ENCODE assay signal across 9 cellular contexts in genomic region chr19:2053601-2054389, GRCh38. TPM values are rescaled to one million over a fixed set of nuclear protein-coding genes. Genes with fewer than 3 reads are reported as not detected.
DNase-seq lines count a peak whose midpoint lies in the region; ATAC-seq and TF ChIP-seq lines count a peak whose summit lies in the region.
"Had no signal": no experiment of that assay in that cellular context is flagged by ENCODE, and none has a peak within 500 bp of the region (broad histone marks: within the 10 kb centered on the region; RNA-seq: fewer than 3 reads in every experiment).

No MANE protein-coding gene starts in this region.

- no peaks in the 10 kb centered on the region for H3K36me3 ChIP-seq in urinary bladder (ENCODE audit: insufficient read depth)

- no peak overlapping the region for H3K4me3 ChIP-seq in urinary bladder (ENCODE audit: low read depth, low read length)

- no peak for DNase-seq in activated naive CD4-positive, alpha-beta T cell treated with anti-CD3 and anti-CD28 coated beads, Interleukin-2, amount 10 ng/mL, durations not matched to agents 7 days and 5 days
- no peak for DNase-seq in activated naive CD4-positive, alpha-beta T cell treated with anti-CD3 and anti-CD28 coated beads, Interleukin-2, amount 50 U/mL, for 72 hours (ENCODE audit: low spot score in 2 of 2)
- no peak for DNase-seq in memory B cell (ENCODE audit: low spot score in 2 of 2)
- no peak for DNase-seq in DMS153 (lab: John Stamatoyannopoulos, UW)
- DNase-seq in stimulated activated CD4-positive, alpha-beta T cell treated with anti-CD3 and anti-CD28 coated beads, Interleukin-4, amount 100 ng/mL, for 24 hours, result no peak
- no peak for DNase-seq in foreskin keratinocyte
- DNase-seq: amniotic stem cell had no signal

- peaks cover 10% of the 10 kb centered on the region for H3K36me3 Mint-ChIP-seq in activated naive CD4-positive, alpha-beta T cell treated with anti-CD3 and anti-CD28 coated beads, Interleukin-2, amount 10 ng/mL, durations not matched to agents 7 days and 5 days
- H3K36me3 Mint-ChIP-seq in activated naive CD4-positive, alpha-beta T cell treated with anti-CD3 and anti-CD28 coated beads, Interleukin-2, amount 50 U/mL, for 72 hours, result peaks cover 0 to 7% of the 10 kb centered on the region in 2 donors
- H3K36me3 Mint-ChIP-seq in brain (no peaks in the 10 kb centered on the region), memory B cell (peaks cover 6% of the 10 kb centered on the region)

- TF ChIP-seq CTCF in brain (conservative IDR thresholded peaks at IDR 0.05) (no peak), foreskin keratinocyte (conservative IDR thresholded peaks at IDR 0.05) (no peak)

- no peaks in the 10 kb centered on the region for H3K27me3 ChIP-seq in foreskin keratinocyte

- H3K27ac ChIP-seq in urinary bladder (ENCODE audit: low read depth) (peak overlapping the region; percentile 15), foreskin keratinocyte (no peak overlapping the region)

- peaks cover 75% of the 10 kb centered on the region for H3K4me1 Mint-ChIP-seq in activated naive CD4-positive, alpha-beta T cell treated with anti-CD3 and anti-CD28 coated beads, Interleukin-2, amount 10 ng/mL, durations not matched to agents 7 days and 5 days
- peaks cover 43% of the 10 kb centered on the region for H3K4me1 Mint-ChIP-seq in brain
- peaks cover 36% of the 10 kb centered on the region for H3K4me1 Mint-ChIP-seq in memory B cell

- H3K27ac Mint-ChIP-seq in activated naive CD4-positive, alpha-beta T cell treated with anti-CD3 and anti-CD28 coated beads, Interleukin-2, amount 10 ng/mL, durations not matched to agents 7 days and 5 days, result peak overlapping the region; percentile 95
- H3K27ac Mint-ChIP-seq in activated naive CD4-positive, alpha-beta T cell treated with anti-CD3 and anti-CD28 coated beads, Interleukin-2, amount 50 U/mL, for 72 hours, result peak overlapping the region in 1 of 2 donors; percentile 36
- H3K27ac Mint-ChIP-seq in brain (peak overlapping the region in 3 of 5 experiments; percentile 19 to 49 (median 32)), memory B cell (peak overlapping the region; percentile 99)

- ATAC-seq in activated naive CD4-positive, alpha-beta T cell treated with anti-CD3 and anti-CD28 coated beads, Interleukin-2, amount 50 U/mL, for 72 hours, result no peak
- ATAC-seq in memory B cell (ENCODE audit: low read depth) (no peak), foreskin keratinocyte (no peak)

- CTCF ChIA-PET in activated naive CD4-positive, alpha-beta T cell treated with anti-CD3 and anti-CD28 coated beads, Interleukin-2, amount 10 ng/mL, durations not matched to agents 7 days and 5 days (lab: Charles Lee), result interaction anchor here (2.4 kb wide), 1 partner anchor 16 kb away, joined by 16 read pairs; no protein-coding TSS in a partner anchor

- H3K4me3 Mint-ChIP-seq in activated naive CD4-positive, alpha-beta T cell treated with anti-CD3 and anti-CD28 coated beads, Interleukin-2, amount 10 ng/mL, durations not matched to agents 7 days and 5 days, result peak overlapping the region; percentile 10
- H3K4me3 Mint-ChIP-seq in brain (peak overlapping the region in 1 of 5 experiments; percentile 28), memory B cell (peak overlapping the region; percentile 43)

- no peaks in the 10 kb centered on the region for H3K9me3 Mint-ChIP-seq in activated naive CD4-positive, alpha-beta T cell treated with anti-CD3 and anti-CD28 coated beads, Interleukin-2, amount 10 ng/mL, durations not matched to agents 7 days and 5 days
- H3K9me3 Mint-ChIP-seq in activated naive CD4-positive, alpha-beta T cell treated with anti-CD3 and anti-CD28 coated beads, Interleukin-2, amount 50 U/mL, for 72 hours, result no peaks in the 10 kb centered on the region
- H3K9me3 Mint-ChIP-seq in brain (peaks cover 0 to 2% (median 0%) of the 10 kb centered on the region in 5 experiments), memory B cell (no peaks in the 10 kb centered on the region)

- 63% methylated on average over 24 of the region's 24 CpGs for WGBS in urinary bladder

- H3K4me1 ChIP-seq in urinary bladder (ENCODE audit: insufficient read depth) (peaks cover 4% of the 10 kb centered on the region), foreskin keratinocyte (peaks cover 5% of the 10 kb centered on the region)

- H3K27me3 Mint-ChIP-seq in activated naive CD4-positive, alpha-beta T cell treated with anti-CD3 and anti-CD28 coated beads, Interleukin-2, amount 10 ng/mL, durations not matched to agents 7 days and 5 days, result no peaks in the 10 kb centered on the region
- no peaks in the 10 kb centered on the region for H3K27me3 Mint-ChIP-seq in brain
- no peaks in the 10 kb centered on the region for H3K27me3 Mint-ChIP-seq in memory B cell

RNA-seq across cellular contexts. Expression of gene MKNK2, which starts 2.8 kb away (rescaled TPM):
- 100 to 1,000 TPM; 211 to 261 TPM for total RNA-seq in activated naive CD4-positive, alpha-beta T cell treated with anti-CD3 and anti-CD28 coated beads, Interleukin-2, amount 50 U/mL, for 72 hours
- 64.7 TPM for polyA plus RNA-seq in brain (ENCODE audit: insufficient read depth, low read depth, low replicate concordance)
- 21.5 TPM for total RNA-seq in urinary bladder
- polyA plus RNA-seq in urinary bladder, result 144 TPM
- total RNA-seq in foreskin keratinocyte, result 65.6 and 69.4 TPM in 2 replicates
- 45.3 and 58.3 TPM in 2 replicates for polyA plus RNA-seq in foreskin keratinocyte

RNA-seq across cellular contexts. Expression of gene BTBD2, which starts 38.3 kb away (rescaled TPM):
- total RNA-seq in activated naive CD4-positive, alpha-beta T cell treated with anti-CD3 and anti-CD28 coated beads, Interleukin-2, amount 50 U/mL, for 72 hours, result 10 to 100 TPM; 24.6 to 60.8 TPM
- polyA plus RNA-seq in brain (ENCODE audit: insufficient read depth, low read depth, low replicate concordance) (195 TPM), urinary bladder (83.0 TPM), foreskin keratinocyte (49.5 and 51.4 TPM in 2 replicates)
- total RNA-seq in urinary bladder (38.0 TPM), foreskin keratinocyte (51.2 and 51.7 TPM in 2 replicates)

RNA-seq across cellular contexts. Expression of gene MOB3A, which starts 42.3 kb away (rescaled TPM):
- total RNA-seq in activated naive CD4-positive, alpha-beta T cell treated with anti-CD3 and anti-CD28 coated beads, Interleukin-2, amount 50 U/mL, for 72 hours, result 100 to 1,000 TPM in 1 of 2 donors, 10 to 100 TPM in 1; 91.8 to 183 TPM
- polyA plus RNA-seq in brain (ENCODE audit: insufficient read depth, low read depth, low replicate concordance) (40.1 TPM), urinary bladder (40.1 TPM), foreskin keratinocyte (36.0 and 37.8 TPM in 2 replicates)
- total RNA-seq in urinary bladder (15.9 TPM), foreskin keratinocyte (30.1 and 32.9 TPM in 2 replicates)

RNA-seq across cellular contexts. Expression of gene IZUMO4, which starts 42.9 kb away (rescaled TPM):
- 100 to 1,000 TPM in 1 of 2 donors, 10 to 100 TPM in 1; 29.7 to 105 TPM for total RNA-seq in activated naive CD4-positive, alpha-beta T cell treated with anti-CD3 and anti-CD28 coated beads, Interleukin-2, amount 50 U/mL, for 72 hours
- 11.8 TPM for polyA plus RNA-seq in brain (ENCODE audit: insufficient read depth, low read depth, low replicate concordance)
- total RNA-seq in urinary bladder, result 1.5 TPM
- 9.2 TPM for polyA plus RNA-seq in urinary bladder
- 2.0 and 3.1 TPM in 2 replicates for total RNA-seq in foreskin keratinocyte
- polyA plus RNA-seq in foreskin keratinocyte, result 3.8 and 4.4 TPM in 2 replicates
